Comparison of ENCODE assay signal across 8 cellular contexts in genomic region chr3:12759097-12759679, GRCh38. TPM values are rescaled to one million over a fixed set of nuclear protein-coding genes. Genes with fewer than 3 reads are reported as not detected.
A peak's percentile ranks its signal among the peaks of the same experiment; 100 is the strongest.
DNase-seq lines count a peak whose midpoint lies in the region; ATAC-seq and TF ChIP-seq lines count a peak whose summit lies in the region.

TSS of gene TMEM40 (minus strand) at chr3:12759259. CDS start at chr3:12749832, 9,427 bp downstream.

- H3K27me3 ChIP-seq in GM23248 (replicated peaks; ENCODE audit: insufficient read depth) (no peaks in the 10 kb centered on the region), right cardiac atrium (ENCODE audit: control insufficient read depth, insufficient read depth) (no peaks in the 10 kb centered on the region)

- peaks cover 6% of the 10 kb centered on the region for H3K27me3 Mint-ChIP-seq in stimulated activated naive CD8-positive, alpha-beta T cell treated with anti-CD3 and anti-CD28 coated beads, Interleukin-15, amount 100 ng/mL, for 72 hours

- in situ Hi-C loops in GM23248 (cut with MboI): no loop called here

- peak within 1 kb of the TSS in 1 of 2 donors; percentile 32 for H3K27ac Mint-ChIP-seq in stimulated activated naive CD8-positive, alpha-beta T cell treated with anti-CD3 and anti-CD28 coated beads, Interleukin-15, amount 100 ng/mL, for 72 hours

- TF ChIP-seq CTCF in RWPE1 (conservative IDR thresholded peaks at IDR 0.05; ENCODE audit: low read depth) (no peak), mucosa of descending colon (IDR thresholded peaks at IDR 0.05) (no peak)

- ATAC-seq in right cardiac atrium: peak; percentile 7 to 19
- ATAC-seq in mucosa of descending colon: no peak
- no peak for ATAC-seq in stimulated activated naive CD8-positive, alpha-beta T cell treated with anti-CD3 and anti-CD28 coated beads, Interleukin-15, amount 100 ng/mL, for 72 hours
- no peak for ATAC-seq in GM19397 (IDR thresholded peaks at IDR 0.05; ENCODE audit: unreplicated experiment)

- intact Hi-C loops in right cardiac atrium (cut with DNase I) (no loop called here), mucosa of descending colon (cut with DNase I, micrococcal nuclease) (no loop called here)

- H3F3A ChIP-seq in GM23248 (ENCODE audit: insufficient read depth): peaks cover 6% of the 10 kb centered on the region; the same call in 1 of the 2 replicates

- WGBS in GM23248 (ENCODE audit: low coverage in 1 of 2, low lambda C conversion rate in 2 of 2, missing lambda C conversion rate in 2 of 2), 2 experiments: 97 to 98% methylated on average over 10 of the region's 10 CpGs
- 74% methylated on average over 10 of the region's 10 CpGs for WGBS in right cardiac atrium

- peaks cover 5% of the 10 kb centered on the region for H3K4me1 Mint-ChIP-seq in stimulated activated naive CD8-positive, alpha-beta T cell treated with anti-CD3 and anti-CD28 coated beads, Interleukin-15, amount 100 ng/mL, for 72 hours

- peak within 1 kb of the TSS; percentile 61 for H3K9ac ChIP-seq in GM23248

- CTCF ChIA-PET in RWPE1 (lab: Yijun Ruan, JAX): interaction anchor here (0.5 to 0.6 kb wide), 2 partner anchors 51 to 234 kb away, joined by 3 to 4 read pairs; no protein-coding TSS in a partner anchor

- H3K4me3 Mint-ChIP-seq in stimulated activated naive CD8-positive, alpha-beta T cell treated with anti-CD3 and anti-CD28 coated beads, Interleukin-15, amount 100 ng/mL, for 72 hours: no peak within 1 kb of the TSS

- H3K36me3 ChIP-seq in GM23248 (ENCODE audit: low read depth): no peaks in the 10 kb centered on the region
- H3K36me3 ChIP-seq in mucosa of descending colon (ENCODE audit: low read depth): no peaks in the 10 kb centered on the region

- H3K79me2 ChIP-seq in GM23248 (ENCODE audit: insufficient read depth): no peaks in the 10 kb centered on the region

- no peak for DNase-seq in GM23248
- peak; percentile 86 for DNase-seq in RWPE1 (ENCODE audit: low spot score)
- DNase-seq in right cardiac atrium: no peak
- no peak for DNase-seq in activated effector memory CD4-positive, alpha-beta T cell treated with Interleukin-2 at 50 U/mL for 16 hours
- no peak for DNase-seq in mucosa of descending colon
- no peak for DNase-seq in stimulated activated naive CD8-positive, alpha-beta T cell treated with anti-CD3 and anti-CD28 coated beads, Interleukin-15, amount 100 ng/mL, for 72 hours

- no peak within 1 kb of the TSS for H3K4me3 ChIP-seq in GM23248
- no peak within 1 kb of the TSS for H3K4me3 ChIP-seq in right cardiac atrium (ENCODE audit: low read length)
- H3K4me3 ChIP-seq in skin epidermis: peak within 1 kb of the TSS; percentile 2 to 29 (median 22)
- H3K4me3 ChIP-seq in mucosa of descending colon: no peak within 1 kb of the TSS

- POLR2A ChIA-PET in RWPE1 (lab: Yijun Ruan, JAX; ENCODE audit: low non-redundant PET): interaction anchor here (0.5 to 0.6 kb wide), 2 partner anchors 79 to 99 kb away, joined by 3 to 4 read pairs; no protein-coding TSS in a partner anchor

- H3K27ac ChIP-seq in GM23248 (peak within 1 kb of the TSS; percentile 53), RWPE1 (peak within 1 kb of the TSS; percentile 98), right cardiac atrium (ENCODE audit: low read length) (peak within 1 kb of the TSS; percentile 1), skin epidermis (peak within 1 kb of the TSS; percentile 6 to 92 (median 83))

- H3K4me2 ChIP-seq in GM23248 (ENCODE audit: unreplicated experiment): no peak within 1 kb of the TSS

- H4K20me1 ChIP-seq in GM23248 (ENCODE audit: insufficient read depth): no peaks in the 10 kb centered on the region

- H2AFZ ChIP-seq in GM23248: peak within 1 kb of the TSS; percentile 88

- H3K9me3 ChIP-seq in GM23248 (ENCODE audit: low read depth) (no peaks in the 10 kb centered on the region), right cardiac atrium (ENCODE audit: control insufficient read depth, low read length) (no peaks in the 10 kb centered on the region), mucosa of descending colon (no peaks in the 10 kb centered on the region)

- no peaks in the 10 kb centered on the region for H3K9me3 Mint-ChIP-seq in stimulated activated naive CD8-positive, alpha-beta T cell treated with anti-CD3 and anti-CD28 coated beads, Interleukin-15, amount 100 ng/mL, for 72 hours

- H3K4me1 ChIP-seq in GM23248 (ENCODE audit: insufficient read depth): peaks cover 15% of the 10 kb centered on the region
- H3K4me1 ChIP-seq in right cardiac atrium (ENCODE audit: control insufficient read depth, insufficient read depth, low read length): peaks cover 10% of the 10 kb centered on the region
- H3K4me1 ChIP-seq in mucosa of descending colon (ENCODE audit: low read depth): no peaks in the 10 kb centered on the region

- no peaks in the 10 kb centered on the region for H3K9me2 ChIP-seq in GM23248 (ENCODE audit: insufficient read depth)

RNA-seq across cellular contexts. Expression of gene TMEM40, which starts in this region (rescaled TPM):
- total RNA-seq in GM23248 (2014; rRNA removed; shearing (Covaris generic)): not detected in 2 replicates
- not detected in 2 replicates for polyA plus RNA-seq in GM23248 (2016; fragmentation: Nextera tagmentation; extraction: Ambion mirVana)
- total RNA-seq in right cardiac atrium: 1 to 10 TPM; 3.3 to 5.1 (median 3.7) TPM
- 5.2 TPM for polyA plus RNA-seq in right cardiac atrium
- not detected for total RNA-seq in mucosa of descending colon

Comparison
In these comparisons a context has a peak if more than half of its experiments do, and no peak if none do; other contexts are left out.
1. H3K27ac ChIP-seq: peak in every context shown above with its lines; median percentile 98 in RWPE1; 83 in skin epidermis; 53 in GM23248; 1 in right cardiac atrium.
2. H3K4me3 ChIP-seq: peak in skin epidermis (7 of 7); none in GM23248 (single experiment), right cardiac atrium (single experiment) and mucosa of descending colon (single experiment).
3. ATAC-seq: peak in right cardiac atrium (2 of 2); none in mucosa of descending colon (single experiment), stimulated activated naive CD8-positive, alpha-beta T cell treated with anti-CD3 and anti-CD28 coated beads, Interleukin-15, amount 100 ng/mL, for 72 hours (single experiment) and GM19397 (single experiment).